15 cellular contexts compared by ENCODE assay signal in genomic region chr14:68553326-68553725, GRCh38.
DNase-seq lines count a peak whose midpoint lies in the region; TF ChIP-seq lines count a peak whose summit lies in the region.
"Had no signal": no experiment of that assay in that cellular context is flagged by ENCODE, and none has a peak within 500 bp of the region (broad histone marks: within the 10 kb centered on the region; RNA-seq: fewer than 3 reads in every experiment).

No MANE protein-coding gene starts in this region.

- POLR2A ChIA-PET in RWPE1 (lab: Yijun Ruan, JAX; ENCODE audit: low non-redundant PET): no interaction called here

- H3K36me3 Mint-ChIP-seq in osteocyte (ENCODE audit: unreplicated experiment): no peaks in the 10 kb centered on the region

- no peak overlapping the region for H3K4me3 ChIP-seq in fibroblast of the aortic adventitia (ENCODE audit: low read depth, low read length)

- H3K9me3 Mint-ChIP-seq in osteocyte (ENCODE audit: unreplicated experiment): no peaks in the 10 kb centered on the region
- H3K9me3 Mint-ChIP-seq: activated T-helper 2 cell treated with anti-CD3 and anti-CD28 coated beads, Interferon-gamma antibody, Interleukin-2, Interleukin-4, amounts not matched to agents 10 μg/mL and 5 μg/mL and 100 μg/mL, durations not matched to agents 14 hours and 24 hours and 36 hours; effector memory CD8-positive, alpha-beta T cell had no signal

- DNase-seq in RWPE1 (ENCODE audit: low spot score): no peak
- DNase-seq in fibroblast of the aortic adventitia (ENCODE audit: low read depth): peak; percentile 53
- DNase-seq in osteocyte (ENCODE audit: extremely low spot score, unreplicated experiment): peak; percentile 34
- DNase-seq in ureter (ENCODE audit: low spot score): peak; percentile 42
- no peak for DNase-seq in occipital lobe (lab: John Stamatoyannopoulos, UW)
- DNase-seq in EL: no peak
- DNase-seq in stimulated activated CD8-positive, alpha-beta memory T cell treated with anti-CD3 and anti-CD28 coated beads, Interleukin-4, amount 100 ng/mL, for 48 hours: no peak
- DNase-seq: COR-L47; effector memory CD8-positive, alpha-beta T cell; NCI-H1092; NCI-H446; stimulated activated CD4-positive, alpha-beta T cell treated with anti-CD3 and anti-CD28 coated beads, Interleukin-2, amount 100 ng/mL, for 48 hours; stimulated activated naive CD4-positive, alpha-beta T cell had no signal

- H3K4me3 Mint-ChIP-seq in osteocyte (ENCODE audit: unreplicated experiment): no peak overlapping the region
- H3K4me3 Mint-ChIP-seq: effector memory CD8-positive, alpha-beta T cell had no signal

- peak overlapping the region; percentile 31 for H3K27ac Mint-ChIP-seq in osteocyte (ENCODE audit: unreplicated experiment)
- H3K27ac Mint-ChIP-seq: activated T-helper 2 cell treated with anti-CD3 and anti-CD28 coated beads, Interferon-gamma antibody, Interleukin-2, Interleukin-4, amounts not matched to agents 10 μg/mL and 5 μg/mL and 100 μg/mL, durations not matched to agents 14 hours and 24 hours and 36 hours; effector memory CD8-positive, alpha-beta T cell had no signal

- peak overlapping the region; percentile 59; the same call in 1 of the 2 replicates for H3K27ac ChIP-seq in RWPE1
- H3K27ac ChIP-seq: parathyroid adenoma had no signal

- H3K27me3 Mint-ChIP-seq in osteocyte (ENCODE audit: unreplicated experiment): no peaks in the 10 kb centered on the region
- H3K27me3 Mint-ChIP-seq: effector memory CD8-positive, alpha-beta T cell had no signal

- H3K4me1 Mint-ChIP-seq in osteocyte (ENCODE audit: unreplicated experiment): peaks cover 55% of the 10 kb centered on the region

- CTCF ChIA-PET in RWPE1 (lab: Yijun Ruan, JAX): no interaction called here

- TF ChIP-seq CTCF in RWPE1 (conservative IDR thresholded peaks at IDR 0.05; ENCODE audit: low read depth): no peak
- TF ChIP-seq CTCF in fibroblast of the aortic adventitia (IDR thresholded peaks at IDR 0.05; ENCODE audit: insufficient read depth, low read length): no peak
- TF ChIP-seq CTCF in osteocyte (IDR thresholded peaks at IDR 0.05): no peak

Comparison
In these comparisons a context has a peak if more than half of its experiments do, and no peak if none do; other contexts are left out.
1. DNase-seq: peak in fibroblast of the aortic adventitia (single experiment), osteocyte (single experiment) and ureter (single experiment); none in RWPE1 (single experiment), occipital lobe (single experiment), EL (single experiment) and stimulated activated CD8-positive, alpha-beta memory T cell treated with anti-CD3 and anti-CD28 coated beads, Interleukin-4, amount 100 ng/mL, for 48 hours (single experiment).